Comparison of ENCODE assay signal across 25 cellular contexts in genomic region chr7:67620216-67620933, GRCh38.
"Had no signal": no experiment of that assay in that cellular context is flagged by ENCODE, and none has a peak within 500 bp of the region (broad histone marks: within the 10 kb centered on the region; RNA-seq: fewer than 3 reads in every experiment).

No MANE protein-coding gene starts in this region.

- H3K4me1 ChIP-seq: colonic mucosa, left lung, prostate gland had no signal

- ATAC-seq: esophagus mucosa; gastrocnemius medialis; left cardiac atrium; left lung; naive thymus-derived CD4-positive, alpha-beta T cell; right cardiac atrium; stimulated activated naive B cell treated with anti-CD40 and anti-IgM and Interleukin-4, amounts not matched to agents 10 μg/mL and 1 μg/mL and 100 μg/mL, for 72 hours had no signal

- H3K4me3 ChIP-seq: colonic mucosa, gastrocnemius medialis, left lung, prostate gland, skin epidermis, spleen, thoracic aorta, tibial nerve, vagina had no signal

- H3K27ac Mint-ChIP-seq: dendritic cell treated with granulocyte-macrophage colony-stimulating factor and Interleukin-4, amounts not matched to agents 40 ng/mL and 50 ng/mL, for 4 days; endodermal cell; naive thymus-derived CD4-positive, alpha-beta T cell; stimulated activated naive CD8-positive, alpha-beta T cell treated with anti-CD3 and anti-CD28 coated beads, Interleukin-15, Interleukin-2, amounts not matched to agents 100 ng/mL and 50 ng/mL, for 24 hours had no signal

- H3K9me3 ChIP-seq: colonic mucosa, gastrocnemius medialis, left lung, prostate gland, spleen, thoracic aorta, tibial nerve, vagina had no signal

- DNase-seq: colonic mucosa; effector CD8-positive, alpha-beta T cell; endodermal cell; foreskin fibroblast; gastrocnemius medialis; head of caudate nucleus; left cardiac atrium; left lung; mesenchymal stem cell; midbrain; naive thymus-derived CD4-positive, alpha-beta T cell; nucleus accumbens; right cardiac atrium; spleen; stimulated activated naive B cell treated with anti-CD40 and anti-IgM and Interleukin-4, amounts not matched to agents 10 μg/mL and 1 μg/mL and 100 μg/mL, for 72 hours had no signal

- H3K4me3 Mint-ChIP-seq: dendritic cell treated with granulocyte-macrophage colony-stimulating factor and Interleukin-4, amounts not matched to agents 40 ng/mL and 50 ng/mL, for 4 days; endodermal cell; naive thymus-derived CD4-positive, alpha-beta T cell; nephron; stimulated activated naive B cell treated with anti-CD40 and anti-IgM and Interleukin-4, amounts not matched to agents 10 μg/mL and 1 μg/mL and 100 μg/mL, for 72 hours; stimulated activated naive CD8-positive, alpha-beta T cell treated with anti-CD3 and anti-CD28 coated beads, Interleukin-15, Interleukin-2, amounts not matched to agents 100 ng/mL and 50 ng/mL, for 24 hours had no signal

- H3K36me3 ChIP-seq: colonic mucosa, gastrocnemius medialis, left lung, prostate gland, spleen, thoracic aorta, tibial nerve, vagina had no signal

- H3K9me3 Mint-ChIP-seq: dendritic cell treated with granulocyte-macrophage colony-stimulating factor and Interleukin-4, amounts not matched to agents 40 ng/mL and 50 ng/mL, for 4 days; endodermal cell; nephron; stimulated activated naive B cell treated with anti-CD40 and anti-IgM and Interleukin-4, amounts not matched to agents 10 μg/mL and 1 μg/mL and 100 μg/mL, for 72 hours; stimulated activated naive CD8-positive, alpha-beta T cell treated with anti-CD3 and anti-CD28 coated beads, Interleukin-15, Interleukin-2, amounts not matched to agents 100 ng/mL and 50 ng/mL, for 24 hours had no signal

- H3K27ac ChIP-seq: colonic mucosa, epithelial cell of prostate, gastrocnemius medialis, left lung, prostate gland, skin epidermis, spleen, thoracic aorta, tibial nerve, vagina had no signal

- H3K36me3 Mint-ChIP-seq: naive thymus-derived CD4-positive, alpha-beta T cell; stimulated activated naive B cell treated with anti-CD40 and anti-IgM and Interleukin-4, amounts not matched to agents 10 μg/mL and 1 μg/mL and 100 μg/mL, for 72 hours had no signal

- H3K27me3 ChIP-seq: colonic mucosa, tibial nerve, vagina had no signal
